Comparison of ENCODE assay signal across 1 cellular context in the genomic region with DNA sequence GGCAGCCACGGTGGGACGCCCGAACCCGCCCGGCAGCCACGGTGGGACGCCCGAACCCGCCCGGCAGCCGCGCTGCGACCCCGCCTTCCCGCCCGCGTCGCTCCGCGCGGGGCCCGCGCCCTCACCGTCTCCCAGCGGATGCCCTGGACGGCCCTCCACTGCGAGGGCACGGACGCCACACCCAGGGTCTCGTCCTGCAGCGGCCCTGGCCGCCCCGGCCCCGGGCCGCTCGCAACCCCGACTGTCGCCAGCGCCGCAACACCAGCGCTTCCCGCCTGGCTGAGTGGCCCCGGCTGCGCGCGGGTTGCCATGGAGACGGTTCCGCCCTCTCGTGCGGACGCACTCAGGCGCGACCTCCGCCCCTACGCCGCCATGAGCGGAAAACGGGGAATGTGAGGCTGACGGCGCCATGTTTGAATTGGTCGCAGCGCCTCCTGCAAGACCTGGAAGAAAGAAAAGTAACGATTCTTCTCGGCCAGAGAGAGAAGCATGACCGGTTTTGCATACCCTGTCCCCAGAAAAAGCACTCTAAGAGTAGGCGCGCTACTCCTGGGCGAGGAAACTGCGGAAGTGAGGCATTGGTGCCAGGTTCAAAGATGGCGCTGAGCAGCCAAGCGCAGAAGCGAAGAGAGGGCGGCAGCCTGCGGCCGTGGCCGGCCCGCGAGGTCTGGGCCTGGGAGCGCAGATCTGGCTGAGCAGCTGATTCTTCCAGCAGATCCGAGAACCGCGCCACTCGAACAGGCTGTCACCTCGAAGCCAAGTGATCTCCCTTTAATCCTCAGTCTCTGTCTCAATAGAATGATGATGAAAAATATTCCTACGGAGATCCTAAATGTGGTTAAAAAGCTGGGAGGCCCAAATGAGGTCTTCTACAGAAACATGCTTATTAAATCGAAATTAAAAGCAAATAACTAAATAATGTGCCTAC.
TF ChIP-seq lines count a peak whose summit lies in the region.

TSS of gene DYNC2I2 (minus strand) at position 432 of the 928 bp plus-strand sequence. CDS start at position 311, 121 bp downstream.

TF ChIP-seq in WTC11, 78 proteins besides CTCF, POLR2A, EP300 and RAD21 (continued from another document and continues in another):
- TF ChIP-seq MLX (CRISPR knock-in tag; IDR thresholded peaks at IDR 0.05), result no peak
- TF ChIP-seq, protein P1, sequence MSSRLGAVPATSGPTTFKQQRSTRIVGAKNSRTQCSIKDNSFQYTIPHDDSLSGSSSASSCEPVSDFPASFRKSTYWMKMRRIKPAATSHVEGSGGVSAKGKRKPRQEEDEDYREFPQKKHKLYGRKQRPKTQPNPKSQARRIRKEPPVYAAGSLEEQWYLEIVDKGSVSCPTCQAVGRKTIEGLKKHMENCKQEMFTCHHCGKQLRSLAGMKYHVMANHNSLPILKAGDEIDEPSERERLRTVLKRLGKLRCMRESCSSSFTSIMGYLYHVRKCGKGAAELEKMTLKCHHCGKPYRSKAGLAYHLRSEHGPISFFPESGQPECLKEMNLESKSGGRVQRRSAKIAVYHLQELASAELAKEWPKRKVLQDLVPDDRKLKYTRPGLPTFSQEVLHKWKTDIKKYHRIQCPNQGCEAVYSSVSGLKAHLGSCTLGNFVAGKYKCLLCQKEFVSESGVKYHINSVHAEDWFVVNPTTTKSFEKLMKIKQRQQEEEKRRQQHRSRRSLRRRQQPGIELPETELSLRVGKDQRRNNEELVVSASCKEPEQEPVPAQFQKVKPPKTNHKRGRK (CRISPR knock-in tag; IDR thresholded peaks at IDR 0.05; ENCODE audit: borderline replicate concordance), result no peak
- TF ChIP-seq ZNF396 (CRISPR knock-in tag; IDR thresholded peaks at IDR 0.05; ENCODE audit: borderline replicate concordance), result no peak
- TF ChIP-seq, protein P2, sequence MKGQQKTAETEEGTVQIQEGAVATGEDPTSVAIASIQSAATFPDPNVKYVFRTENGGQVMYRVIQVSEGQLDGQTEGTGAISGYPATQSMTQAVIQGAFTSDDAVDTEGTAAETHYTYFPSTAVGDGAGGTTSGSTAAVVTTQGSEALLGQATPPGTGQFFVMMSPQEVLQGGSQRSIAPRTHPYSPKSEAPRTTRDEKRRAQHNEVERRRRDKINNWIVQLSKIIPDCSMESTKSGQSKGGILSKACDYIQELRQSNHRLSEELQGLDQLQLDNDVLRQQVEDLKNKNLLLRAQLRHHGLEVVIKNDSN (CRISPR knock-in tag; IDR thresholded peaks at IDR 0.05), result no peak; the same call in 1 of the 2 replicates
- peak; percentile 72 for TF ChIP-seq NR2C2 (CRISPR knock-in tag; IDR thresholded peaks at IDR 0.05)
- TF ChIP-seq SOX15 (CRISPR knock-in tag; IDR thresholded peaks at IDR 0.05), result no peak
- no peak for TF ChIP-seq FOXJ3 (CRISPR knock-in tag; IDR thresholded peaks at IDR 0.05; ENCODE audit: borderline replicate concordance)
- no peak for TF ChIP-seq GRHL2 (CRISPR knock-in tag; IDR thresholded peaks at IDR 0.05; ENCODE audit: insufficient replicate concordance, severe bottlenecking)
- TF ChIP-seq E2F1 (CRISPR knock-in tag; IDR thresholded peaks at IDR 0.05), result no peak
- no peak for TF ChIP-seq PRDM15 (CRISPR knock-in tag; IDR thresholded peaks at IDR 0.05)
- no peak for TF ChIP-seq MXD4 (CRISPR knock-in tag; IDR thresholded peaks at IDR 0.05; ENCODE audit: borderline replicate concordance)
- TF ChIP-seq EMX1 (CRISPR knock-in tag; IDR thresholded peaks at IDR 0.05), result no peak
- no peak for TF ChIP-seq JUN (CRISPR knock-in tag; IDR thresholded peaks at IDR 0.05)
- no peak for TF ChIP-seq ZBTB21 (CRISPR knock-in tag; IDR thresholded peaks at IDR 0.05; ENCODE audit: borderline replicate concordance)
- no peak for TF ChIP-seq ELF4 (CRISPR knock-in tag; IDR thresholded peaks at IDR 0.05; ENCODE audit: low read depth)
- TF ChIP-seq ZNF232 (CRISPR knock-in tag; IDR thresholded peaks at IDR 0.05), result peak; percentile 72; the same call in 1 of the 2 replicates
- no peak for TF ChIP-seq MYBL2 (CRISPR knock-in tag; IDR thresholded peaks at IDR 0.05)
- no peak for TF ChIP-seq TP53 (CRISPR knock-in tag; IDR thresholded peaks at IDR 0.05)
- no peak for TF ChIP-seq NFATC4 (CRISPR knock-in tag; IDR thresholded peaks at IDR 0.05)
- TF ChIP-seq ETV6 (CRISPR knock-in tag; IDR thresholded peaks at IDR 0.05), result peak; percentile 28; the same call in 1 of the 2 replicates
- TF ChIP-seq AFF4 (CRISPR knock-in tag; IDR thresholded peaks at IDR 0.05; ENCODE audit: borderline replicate concordance), result no peak
- no peak for TF ChIP-seq CBFB (CRISPR knock-in tag; IDR thresholded peaks at IDR 0.05; ENCODE audit: low read depth)
- no peak for TF ChIP-seq ZNF423 (CRISPR knock-in tag; IDR thresholded peaks at IDR 0.05)
- 0 out of 2 replicates have a peak, but pooled peaks have one; percentile 23 for TF ChIP-seq GABPB1 (CRISPR knock-in tag; IDR thresholded peaks at IDR 0.05)
- TF ChIP-seq TEAD4 (CRISPR knock-in tag; IDR thresholded peaks at IDR 0.05), result peak; percentile 74; the same call in 1 of the 2 replicates
- TF ChIP-seq, protein P3, sequence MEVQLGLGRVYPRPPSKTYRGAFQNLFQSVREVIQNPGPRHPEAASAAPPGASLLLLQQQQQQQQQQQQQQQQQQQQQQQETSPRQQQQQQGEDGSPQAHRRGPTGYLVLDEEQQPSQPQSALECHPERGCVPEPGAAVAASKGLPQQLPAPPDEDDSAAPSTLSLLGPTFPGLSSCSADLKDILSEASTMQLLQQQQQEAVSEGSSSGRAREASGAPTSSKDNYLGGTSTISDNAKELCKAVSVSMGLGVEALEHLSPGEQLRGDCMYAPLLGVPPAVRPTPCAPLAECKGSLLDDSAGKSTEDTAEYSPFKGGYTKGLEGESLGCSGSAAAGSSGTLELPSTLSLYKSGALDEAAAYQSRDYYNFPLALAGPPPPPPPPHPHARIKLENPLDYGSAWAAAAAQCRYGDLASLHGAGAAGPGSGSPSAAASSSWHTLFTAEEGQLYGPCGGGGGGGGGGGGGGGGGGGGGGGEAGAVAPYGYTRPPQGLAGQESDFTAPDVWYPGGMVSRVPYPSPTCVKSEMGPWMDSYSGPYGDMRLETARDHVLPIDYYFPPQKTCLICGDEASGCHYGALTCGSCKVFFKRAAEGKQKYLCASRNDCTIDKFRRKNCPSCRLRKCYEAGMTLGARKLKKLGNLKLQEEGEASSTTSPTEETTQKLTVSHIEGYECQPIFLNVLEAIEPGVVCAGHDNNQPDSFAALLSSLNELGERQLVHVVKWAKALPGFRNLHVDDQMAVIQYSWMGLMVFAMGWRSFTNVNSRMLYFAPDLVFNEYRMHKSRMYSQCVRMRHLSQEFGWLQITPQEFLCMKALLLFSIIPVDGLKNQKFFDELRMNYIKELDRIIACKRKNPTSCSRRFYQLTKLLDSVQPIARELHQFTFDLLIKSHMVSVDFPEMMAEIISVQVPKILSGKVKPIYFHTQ (CRISPR knock-in tag; IDR thresholded peaks at IDR 0.05), result no peak
- TF ChIP-seq NFYB (CRISPR knock-in tag; conservative IDR thresholded peaks at IDR 0.05; ENCODE audit: low read depth), result 0 out of 2 replicates have a peak, but pooled peaks have one; percentile 3
- TF ChIP-seq PREB (CRISPR knock-in tag; IDR thresholded peaks at IDR 0.05; ENCODE audit: borderline replicate concordance), result no peak
- TF ChIP-seq, protein P4, sequence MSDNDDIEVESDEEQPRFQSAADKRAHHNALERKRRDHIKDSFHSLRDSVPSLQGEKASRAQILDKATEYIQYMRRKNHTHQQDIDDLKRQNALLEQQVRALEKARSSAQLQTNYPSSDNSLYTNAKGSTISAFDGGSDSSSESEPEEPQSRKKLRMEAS (CRISPR knock-in tag; IDR thresholded peaks at IDR 0.05), result peak; percentile 93
- TF ChIP-seq HMGA2 (CRISPR knock-in tag; IDR thresholded peaks at IDR 0.05), result no peak
- TF ChIP-seq, protein P5, sequence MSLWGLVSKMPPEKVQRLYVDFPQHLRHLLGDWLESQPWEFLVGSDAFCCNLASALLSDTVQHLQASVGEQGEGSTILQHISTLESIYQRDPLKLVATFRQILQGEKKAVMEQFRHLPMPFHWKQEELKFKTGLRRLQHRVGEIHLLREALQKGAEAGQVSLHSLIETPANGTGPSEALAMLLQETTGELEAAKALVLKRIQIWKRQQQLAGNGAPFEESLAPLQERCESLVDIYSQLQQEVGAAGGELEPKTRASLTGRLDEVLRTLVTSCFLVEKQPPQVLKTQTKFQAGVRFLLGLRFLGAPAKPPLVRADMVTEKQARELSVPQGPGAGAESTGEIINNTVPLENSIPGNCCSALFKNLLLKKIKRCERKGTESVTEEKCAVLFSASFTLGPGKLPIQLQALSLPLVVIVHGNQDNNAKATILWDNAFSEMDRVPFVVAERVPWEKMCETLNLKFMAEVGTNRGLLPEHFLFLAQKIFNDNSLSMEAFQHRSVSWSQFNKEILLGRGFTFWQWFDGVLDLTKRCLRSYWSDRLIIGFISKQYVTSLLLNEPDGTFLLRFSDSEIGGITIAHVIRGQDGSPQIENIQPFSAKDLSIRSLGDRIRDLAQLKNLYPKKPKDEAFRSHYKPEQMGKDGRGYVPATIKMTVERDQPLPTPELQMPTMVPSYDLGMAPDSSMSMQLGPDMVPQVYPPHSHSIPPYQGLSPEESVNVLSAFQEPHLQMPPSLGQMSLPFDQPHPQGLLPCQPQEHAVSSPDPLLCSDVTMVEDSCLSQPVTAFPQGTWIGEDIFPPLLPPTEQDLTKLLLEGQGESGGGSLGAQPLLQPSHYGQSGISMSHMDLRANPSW (CRISPR knock-in tag; conservative IDR thresholded peaks at IDR 0.05; ENCODE audit: low read depth), result no peak
